Comparison of ENCODE assay signal across 1 cellular context in genomic region chr19:45467456-45468158, GRCh38.
A peak's percentile ranks its signal among the peaks of the same experiment; 100 is the strongest.
TF ChIP-seq lines count a peak whose summit lies in the region.

TSS of gene FOSB (plus strand) at chr19:45467996. CDS start at chr19:45468587, 591 bp downstream.

TF ChIP-seq in HepG2, 621 proteins besides CTCF, POLR2A, EP300 and RAD21 (continued from another document and continues in another):
- TF ChIP-seq TEF (CRISPR knock-in tag; IDR thresholded peaks at IDR 0.05) (no peak), PAXIP1 (CRISPR knock-in tag; conservative IDR thresholded peaks at IDR 0.05) (peak; percentile 21; the same call in 1 of the 2 replicates), MEIS2 (CRISPR knock-in tag; IDR thresholded peaks at IDR 0.05) (peak; percentile 60; the same call in 1 of the 2 replicates), TAF1 (CRISPR knock-in tag; IDR thresholded peaks at IDR 0.05) (peak; percentile 49), MXI1 (IDR thresholded peaks at IDR 0.05; ENCODE audit: borderline replicate concordance, low read depth, low read length) (peak; percentile 68; the same call in 1 of the 3 replicates), ZBTB42 (CRISPR knock-in tag; IDR thresholded peaks at IDR 0.05) (no peak; the same call in 1 of the 2 replicates), SMARCE1 (IDR thresholded peaks at IDR 0.05; ENCODE audit: borderline replicate concordance) (no peak), GTF3A (CRISPR knock-in tag; conservative IDR thresholded peaks at IDR 0.05) (no peak), NFAT5 (CRISPR knock-in tag; IDR thresholded peaks at IDR 0.05) (no peak), HNF4A (CRISPR knock-in tag; IDR thresholded peaks at IDR 0.05) (no peak), GABPA (IDR thresholded peaks at IDR 0.05; ENCODE audit: low read depth, low read length) (no peak), GABPA (CRISPR knock-in tag; IDR thresholded peaks at IDR 0.05; ENCODE audit: low read depth) (no peak), ERF (CRISPR knock-in tag; IDR thresholded peaks at IDR 0.05) (0 out of 2 replicates have a peak, but pooled peaks have one; percentile 29), ATRX (CRISPR knock-in tag; IDR thresholded peaks at IDR 0.05; ENCODE audit: borderline replicate concordance) (no peak), ZFYVE20 (CRISPR knock-in tag; IDR thresholded peaks at IDR 0.05; ENCODE audit: borderline replicate concordance, low read depth) (no peak), ZNF879 (CRISPR knock-in tag; IDR thresholded peaks at IDR 0.05) (no peak), ZBED4 (CRISPR knock-in tag; IDR thresholded peaks at IDR 0.05; ENCODE audit: borderline replicate concordance) (no peak), ESRRA (CRISPR knock-in tag; IDR thresholded peaks at IDR 0.05; ENCODE audit: low read depth) (no peak), NR2F2 (IDR thresholded peaks at IDR 0.05; ENCODE audit: borderline replicate concordance, low read depth) (peak; percentile 29; the same call in 1 of the 2 replicates), RBM22 (optimal IDR thresholded peaks at IDR 0.05; ENCODE audit: low read length) (no peak), MIXL1 (CRISPR knock-in tag; IDR thresholded peaks at IDR 0.05) (no peak), POLR2G (IDR thresholded peaks at IDR 0.05; ENCODE audit: low read depth, low read length) (peak; percentile 86), ZNF501 (CRISPR knock-in tag; IDR thresholded peaks at IDR 0.05) (no peak), ADNP (CRISPR knock-in tag; IDR thresholded peaks at IDR 0.05) (no peak), ATF3 (CRISPR knock-in tag; IDR thresholded peaks at IDR 0.05) (peak; percentile 49; the same call in 1 of the 2 replicates), SKIL (CRISPR knock-in tag; IDR thresholded peaks at IDR 0.05; ENCODE audit: borderline replicate concordance) (no peak), PHF5A (CRISPR knock-in tag; IDR thresholded peaks at IDR 0.05; ENCODE audit: low read depth, unreplicated experiment) (peak; percentile 33), KDM5B (CRISPR knock-in tag; IDR thresholded peaks at IDR 0.05; ENCODE audit: borderline replicate concordance) (peak; percentile 58; the same call in 1 of the 2 replicates), SNAPC4 (CRISPR knock-in tag; IDR thresholded peaks at IDR 0.05) (peak; percentile 67; the same call in 1 of the 2 replicates), SALL1 (CRISPR knock-in tag; IDR thresholded peaks at IDR 0.05) (peak; percentile 44; the same call in 1 of the 2 replicates), CHCHD3 (CRISPR knock-in tag; IDR thresholded peaks at IDR 0.05) (no peak), DMTF1 (CRISPR knock-in tag; IDR thresholded peaks at IDR 0.05) (no peak), HDAC1 (CRISPR knock-in tag; IDR thresholded peaks at IDR 0.05) (peak; percentile 77; the same call in 1 of the 2 replicates), KMT2B (CRISPR knock-in tag; IDR thresholded peaks at IDR 0.05) (no peak), FOSL1 (CRISPR knock-in tag; IDR thresholded peaks at IDR 0.05; ENCODE audit: borderline replicate concordance) (no peak)
